In genomic region chr12:39440781-39441180, GRCh38 we compare ENCODE assay signal across 13 cellular contexts. TPM values are rescaled to one million over a fixed set of nuclear protein-coding genes. Genes with fewer than 3 reads are reported as not detected.
DNase-seq lines count a peak whose midpoint lies in the region; ATAC-seq, FAIRE-seq and TF ChIP-seq lines count a peak whose summit lies in the region.
"Had no signal": no experiment of that assay in that cellular context is flagged by ENCODE, and none has a peak within 500 bp of the region (broad histone marks: within the 10 kb centered on the region; RNA-seq: fewer than 3 reads in every experiment).

No MANE protein-coding gene starts in this region.

- TF ChIP-seq RAD21 in K562 (CRISPR knock-in tag; conservative IDR thresholded peaks at IDR 0.05 in 1 of 2, IDR thresholded peaks at IDR 0.05 in 1 of 2) (no peak), neural cell (conservative IDR thresholded peaks at IDR 0.05) (no peak)

- intact Hi-C loops in K562 (cut with micrococcal nuclease): loop anchor here (5.0 kb wide), 2 partner anchors 63 to 118 kb away; no protein-coding TSS in a partner anchor

- no peak for TF ChIP-seq POLR2A in K562 (conservative IDR thresholded peaks at IDR 0.05)

- no peaks in the 10 kb centered on the region for H3K36me3 Mint-ChIP-seq in T-helper 2 cell treated with Interferon-gamma antibody and Interleukin-4, amounts not matched to agents 5 μg/mL and 100 μg/mL, for 36 hours (ENCODE audit: low read depth)

- ATAC-seq in K562: 0 out of 3 replicates have a peak, but pooled peaks have one; percentile 9

- peak overlapping the region; percentile 72 for H3K4me2 ChIP-seq in K562 (ENCODE audit: insufficient read depth, low read length)
- H3K4me2 ChIP-seq in neural cell (ENCODE audit: low read length): peak overlapping the region; percentile 38

- in situ Hi-C loops in K562 (cut with MboI): no loop called here

- no peak for TF ChIP-seq EP300 in K562 (IDR thresholded peaks at IDR 0.05; ENCODE audit: low read length)
- no peak for TF ChIP-seq EP300 in neural cell (conservative IDR thresholded peaks at IDR 0.05; ENCODE audit: poor library complexity, severe bottlenecking)

- no peaks in the 10 kb centered on the region for H3F3A ChIP-seq in neural cell (ENCODE audit: insufficient read depth, low read length, poor library complexity, severe bottlenecking)

- H4K20me1 ChIP-seq in K562 (replicated peaks; ENCODE audit: control insufficient read depth, insufficient read depth, low read length) (no peaks in the 10 kb centered on the region), neural cell (ENCODE audit: insufficient read depth) (no peaks in the 10 kb centered on the region)

- H2AFZ ChIP-seq in K562 (ENCODE audit: low read depth, low read length): peak overlapping the region; percentile 23; the same call in 1 of the 2 replicates
- H2AFZ ChIP-seq in neural cell (ENCODE audit: low read depth, low read length): no peak overlapping the region

- H3K9me2 ChIP-seq in neural cell (ENCODE audit: insufficient read depth, low read length): no peaks in the 10 kb centered on the region

- H3K79me2 ChIP-seq in K562 (ENCODE audit: control insufficient read depth, insufficient read depth, low read length): peaks cover 67% of the 10 kb centered on the region
- H3K79me2 ChIP-seq in neural cell (replicated peaks; ENCODE audit: insufficient read depth, low read length): peaks cover 62% of the 10 kb centered on the region

- peaks cover 5% of the 10 kb centered on the region for H3K27me3 ChIP-seq in HUES48 (ENCODE audit: control insufficient read depth, insufficient read depth, low read length)
- no peaks in the 10 kb centered on the region for H3K27me3 ChIP-seq in K562 (ENCODE audit: control insufficient read depth in 2 of 2, insufficient read depth in 2 of 2, low read length in 2 of 2)
- no peaks in the 10 kb centered on the region for H3K27me3 ChIP-seq in neural cell (ENCODE audit: insufficient read depth, low read depth, low read length)

- H3K9ac ChIP-seq in HUES48 (ENCODE audit: low read depth, low read length) (no peak overlapping the region), K562 (ENCODE audit: insufficient read depth in 1 of 2, low read depth in 2 of 2, low read length in 2 of 2) (peak overlapping the region; percentile 73 to 78; a peak in 3 of 4 replicates), neural cell (ENCODE audit: low read length) (peak overlapping the region; percentile 93)

- peaks cover 20% of the 10 kb centered on the region for H3K4me1 Mint-ChIP-seq in T-helper 2 cell treated with Interferon-gamma antibody and Interleukin-4, amounts not matched to agents 5 μg/mL and 100 μg/mL, for 36 hours (ENCODE audit: low read depth)

- DNase-seq in T-helper 2 cell treated with Interferon-gamma antibody and Interleukin-4, amounts not matched to agents 5 μg/mL and 100 μg/mL, for 36 hours (ENCODE audit: low spot score): no peak
- no peak for DNase-seq in T-helper 2 cell
- DNase-seq in K562 (ENCODE audit: extremely low read depth in 1 of 4, low spot score in 3 of 4): peak in 1 of 4 experiments; percentile 61
- no peak for DNase-seq in NCI-H1436 (lab: John Stamatoyannopoulos, UW)
- DNase-seq in NCI-H187 treated with DMSO at 0.1 percent for 48 hours (lab: John Stamatoyannopoulos, UW): no peak
- no peak for DNase-seq in activated CD4-positive, alpha-beta T cell treated with anti-CD3 and anti-CD28 coated beads, Interleukin-2, amount 50 U/mL, for 48 hours
- DNase-seq: effector CD4-positive, alpha-beta T cell; NCI-H774; stimulated activated CD4-positive, alpha-beta T cell treated with anti-CD3 and anti-CD28 coated beads, Interleukin-4, amount 100 ng/mL, for 4 hours had no signal

- no peak overlapping the region for H3K27ac Mint-ChIP-seq in T-helper 2 cell treated with Interferon-gamma antibody and Interleukin-4, amounts not matched to agents 5 μg/mL and 100 μg/mL, for 36 hours

- POLR2A ChIA-PET in K562 (lab: Yijun Ruan, JAX): interaction anchor here (0.7 kb wide), 1 partner anchor 23 kb away, joined by 3 read pairs; no protein-coding TSS in a partner anchor

- 0% methylated on average over 2 of the region's 2 CpGs for WGBS in K562 (ENCODE audit: insufficient coverage, low coverage, missing lambda C conversion rate)

- H3K9me3 Mint-ChIP-seq in T-helper 2 cell treated with Interferon-gamma antibody and Interleukin-4, amounts not matched to agents 5 μg/mL and 100 μg/mL, for 36 hours: no peaks in the 10 kb centered on the region

- FAIRE-seq in K562 (lab: Jason Lieb, UNC): peak; percentile 86

- peaks cover 31% of the 10 kb centered on the region for H3K4me1 ChIP-seq in HUES48 (ENCODE audit: control insufficient read depth, insufficient read depth, low read length)
- H3K4me1 ChIP-seq in K562 (replicated peaks in 1 of 2; ENCODE audit: control insufficient read depth in 2 of 2, insufficient read depth in 2 of 2, low read length in 2 of 2): peaks cover 21 to 26% of the 10 kb centered on the region in 2 experiments; a peak in 4 of 5 replicates

- no TSS peak for BruUV-seq in K562 (replicated peaks; lab: Mats Ljungman, UMichigan)

- H3K36me3 ChIP-seq in HUES48 (ENCODE audit: control insufficient read depth, insufficient read depth, low read length) (no peaks in the 10 kb centered on the region), K562 (ENCODE audit: control insufficient read depth, insufficient read depth, low read length) (no peaks in the 10 kb centered on the region), neural cell (ENCODE audit: insufficient read depth, low read length) (no peaks in the 10 kb centered on the region)
- H3K36me3 ChIP-seq: HAP-1, thoracic aorta had no signal

- H3K27ac ChIP-seq in HUES48 (ENCODE audit: low read depth, low read length) (no peak overlapping the region), K562 (ENCODE audit: extremely low read depth, low read depth, low read length) (peak overlapping the region; percentile 41), neural cell (ENCODE audit: low read length) (no peak overlapping the region)
- H3K27ac ChIP-seq: thoracic aorta had no signal

- no peaks in the 10 kb centered on the region for H3K9me3 ChIP-seq in HUES48 (ENCODE audit: control insufficient read depth, insufficient read depth, low read length)
- H3K9me3 ChIP-seq in K562 (replicated peaks; ENCODE audit: control insufficient read depth, insufficient read depth, low read depth, low read length): no peaks in the 10 kb centered on the region
- H3K9me3 ChIP-seq in neural cell (ENCODE audit: low read length): no peaks in the 10 kb centered on the region
- H3K9me3 ChIP-seq: HAP-1, thoracic aorta had no signal

- H3K9me1 ChIP-seq in K562 (ENCODE audit: control insufficient read depth, insufficient read depth, low read length): no peaks in the 10 kb centered on the region

- CTCF ChIA-PET in K562 (lab: Yijun Ruan, JAX; ENCODE audit: low intra/inter-chr PET ratio): no interaction called here

- H3K27me3 Mint-ChIP-seq in T-helper 2 cell treated with Interferon-gamma antibody and Interleukin-4, amounts not matched to agents 5 μg/mL and 100 μg/mL, for 36 hours (ENCODE audit: low read depth): peaks cover 4% of the 10 kb centered on the region

- TF ChIP-seq CTCF in K562 (IDR thresholded peaks at IDR 0.05 in 2 of 3, conservative IDR thresholded peaks at IDR 0.05 in 1 of 3; ENCODE audit: insufficient read depth in 2 of 3, low read depth in 1 of 3, low read length in 3 of 3) (no peak), neural cell (IDR thresholded peaks at IDR 0.05; ENCODE audit: poor library complexity, severe bottlenecking) (no peak)

- peak overlapping the region; percentile 24 for H3K4me3 ChIP-seq in HUES48 (ENCODE audit: low read depth, low read length)
- H3K4me3 ChIP-seq in K562: peak overlapping the region; percentile 27
- H3K4me3 ChIP-seq in neural cell (ENCODE audit: low read length): peak overlapping the region; percentile 84
- H3K4me3 ChIP-seq: thoracic aorta had no signal

- H3K4me3 Mint-ChIP-seq in T-helper 2 cell treated with Interferon-gamma antibody and Interleukin-4, amounts not matched to agents 5 μg/mL and 100 μg/mL, for 36 hours: peak overlapping the region; percentile 34

TF ChIP-seq in K562, 482 proteins besides CTCF, POLR2A, EP300 and RAD21 (continues in another document):
- TF ChIP-seq CHD1 (IDR thresholded peaks at IDR 0.05; ENCODE audit: low read length): no peak

TF ChIP-seq in neural cell, 6 proteins besides CTCF, POLR2A, EP300 and RAD21:
- TF ChIP-seq MXI1 (conservative IDR thresholded peaks at IDR 0.05; ENCODE audit: poor library complexity, severe bottlenecking): no peak

RNA-seq across cellular contexts. Expression of gene KIF21A, which starts 2.1 kb away (rescaled TPM):
- total RNA-seq in K562 (2011; cell fraction: chromatin; rRNA removed; ENCODE audit: low replicate concordance): 18.6 and 112 TPM in 2 replicates
- 10.0 and 16.8 TPM in 2 replicates for total RNA-seq in K562 (2011; cell fraction: nucleolus; rRNA removed)
- 38.6 and 55.0 TPM in 2 replicates for total RNA-seq in K562 (2011; cell fraction: nucleoplasm; rRNA removed)
- total RNA-seq in K562 (2014; rRNA removed): 27.2 and 30.3 TPM in 2 replicates
- total RNA-seq in K562 (2014; rRNA removed; fragmentation: Illumina TruSeq; extraction: Trizol): 45.0 and 53.9 TPM in 2 replicates
- total RNA-seq in K562 (2015; rRNA removed; fragmentation: Illumina TruSeq; extraction: Trizol): 40.9 and 41.1 TPM in 2 replicates
- 27.7 and 30.4 TPM in 2 replicates for total RNA-seq in K562 (2021)
- polyA plus RNA-seq in K562 (2011; rRNA removed): 16.2 and 30.1 TPM in 2 replicates
- 4.8 and 6.8 TPM in 2 replicates for polyA plus RNA-seq in K562 (2011; cell fraction: cytosol; rRNA removed)
- 11.8 and 13.0 TPM in 2 replicates for polyA plus RNA-seq in K562 (2011; cell fraction: nucleus; rRNA removed)
- polyA plus RNA-seq in K562 (2012): 15.4 and 20.4 TPM in 2 replicates
- polyA plus RNA-seq in K562 (2014; fragmentation: Illumina TruSeq; extraction: Trizol): 27.1 and 34.8 TPM in 2 replicates
- 10 to 100 TPM; 17.7 to 18.8 TPM for polyA plus RNA-seq in K562 (2014; fragmentation: Nextera tagmentation; extraction: Ambion mirVana)
- 18.3 and 19.3 TPM in 2 replicates for polyA plus RNA-seq in K562 (2014; rRNA removed)
- polyA minus RNA-seq in K562 (2011; rRNA and poly(A)+ RNA removed): 71.3 and 107 TPM in 2 replicates
- 13.3 and 26.8 TPM in 2 replicates for polyA minus RNA-seq in K562 (2011; cell fraction: cytosol; rRNA and poly(A)+ RNA removed)
- polyA minus RNA-seq in K562 (2011; cell fraction: nucleus; rRNA and poly(A)+ RNA removed): 53.9 and 58.5 TPM in 2 replicates
- polyA plus RNA-seq in neural cell: 119 and 130 TPM in 2 replicates
- 235 and 291 TPM in 2 replicates for polyA minus RNA-seq in neural cell

Comparison
In these comparisons a context has a peak if more than half of its experiments do, and no peak if none do; other contexts are left out.
1. H3K4me3 ChIP-seq: peak in every context shown above with its lines; median percentile 84 in neural cell; 27 in K562; 24 in HUES48.